Comparison of ENCODE assay signal across 18 cellular contexts in the genomic region with DNA sequence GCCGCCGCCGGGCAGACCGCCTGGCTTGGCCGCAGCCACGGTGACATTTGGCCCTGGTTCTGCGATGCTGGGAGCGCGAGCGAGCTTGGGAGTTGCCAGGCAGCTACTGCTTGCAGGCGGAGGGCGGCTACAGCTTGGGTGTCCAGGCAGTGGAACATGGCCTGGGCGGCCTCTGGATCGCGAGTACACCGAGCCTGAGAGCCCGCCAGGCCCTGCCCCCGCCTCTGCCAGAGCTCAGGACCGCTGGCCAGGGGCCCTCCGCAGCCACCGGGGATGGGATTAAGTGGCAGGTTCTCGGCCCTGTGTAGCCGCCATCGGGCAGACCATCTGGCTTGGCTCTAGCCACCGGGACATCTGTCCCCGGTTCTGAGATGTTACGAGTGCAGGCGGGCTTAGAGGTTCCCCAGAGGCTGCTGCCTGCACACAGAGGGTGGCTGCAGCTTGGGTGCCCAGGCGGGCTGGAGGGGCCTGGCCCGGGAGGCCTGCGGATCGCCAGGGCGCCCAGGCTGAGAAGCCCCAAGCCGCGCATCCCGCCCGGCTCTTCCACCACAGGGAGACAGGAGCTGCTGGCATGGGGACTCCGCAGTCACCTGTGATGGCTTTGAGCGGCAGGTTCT. TPM values are rescaled to one million over a fixed set of nuclear protein-coding genes. Genes with fewer than 3 reads are reported as not detected.
"Had no signal": no experiment of that assay in that cellular context is flagged by ENCODE, and none has a peak within 500 bp of the region (broad histone marks: within the 10 kb centered on the region; RNA-seq: fewer than 3 reads in every experiment).

No MANE protein-coding gene starts in this region.

RNA-seq across cellular contexts. Expression of a gene that starts 40.6 kb away (rescaled TPM):
- total RNA-seq: activated B cell treated with CpG ODN at 0.5 μM for 24 hours; activated CD4-positive, alpha-beta memory T cell treated with anti-CD3 and anti-CD28 coated beads for 36 hours; activated CD4-positive, alpha-beta T cell treated with anti-CD3 and anti-CD28 coated beads, Interleukin-2, amount 10 ng/mL, durations not matched to agents 24 days and 14 days; activated CD8-positive, alpha-beta memory T cell treated with anti-CD3 and anti-CD28 coated beads for 36 hours; activated CD8-positive, alpha-beta T cell treated with anti-CD3 and anti-CD28 coated beads for 36 hours; activated naive CD4-positive, alpha-beta T cell treated with anti-CD3 and anti-CD28 coated beads for 36 hours; activated naive CD4-positive, alpha-beta T cell treated with anti-CD3 and anti-CD28 coated beads, Interleukin-2, amount 50 U/mL, for 72 hours; activated naive CD8-positive, alpha-beta T cell treated with anti-CD3 and anti-CD28 coated beads for 36 hours; activated T-cell treated with anti-CD3 and anti-CD28 coated beads, Interleukin-2, amount 50 U/mL, for 4 hours; activated T-cell treated with anti-CD3 and anti-CD28 coated beads, Interleukin-2, amount 50 U/mL, for 72 hours; activated T-helper 1 cell treated with anti-CD3 and anti-CD28 coated beads, Interleukin-12 subunit alpha, Interleukin-12 subunit beta, Interleukin-2, Interleukin-4 antibody, amounts not matched to agents 30 ng/mL and 10 ng/mL and 1 ng/mL, durations not matched to agents 14 hours and 24 hours and 36 hours; activated T-helper 17 cell treated with anti-CD3 and anti-CD28 coated beads, Interleukin-2, amount 50 U/mL, for 72 hours; adrenal gland; aorta; astrocyte; body of pancreas; breast epithelium; cardiac septum had no signal
- polyA plus RNA-seq: adrenal gland, aorta had no signal
